Comparison of ENCODE assay signal across 18 cellular contexts in the genomic region with DNA sequence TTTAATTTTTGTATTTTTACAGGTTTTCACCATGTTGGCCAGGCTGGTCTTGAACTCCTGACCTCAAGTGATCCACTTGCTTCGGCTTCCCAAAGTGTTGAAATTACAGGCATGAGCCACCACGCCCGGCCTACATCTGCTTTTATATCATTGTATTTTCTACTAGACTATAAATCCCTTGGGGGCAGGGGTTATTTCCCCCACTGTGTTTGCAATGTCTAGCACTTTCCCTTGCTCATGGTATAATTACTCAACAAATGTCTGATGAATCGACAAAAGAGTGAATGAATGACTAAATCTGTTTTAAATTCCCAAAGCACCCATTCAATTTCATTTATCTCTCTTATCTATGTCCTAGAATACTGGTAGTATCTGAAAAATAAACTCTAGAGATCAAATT.
DNase-seq lines count a peak whose midpoint lies in the region; ATAC-seq and TF ChIP-seq lines count a peak whose summit lies in the region.
"Had no signal": no experiment of that assay in that cellular context is flagged by ENCODE, and none has a peak within 500 bp of the region (broad histone marks: within the 10 kb centered on the region; RNA-seq: fewer than 3 reads in every experiment).

No MANE protein-coding gene starts in this region.

- TF ChIP-seq CTCF in left ventricle myocardium inferior (IDR thresholded peaks at IDR 0.05; ENCODE audit: borderline replicate concordance) (no peak), fibroblast of mammary gland (conservative IDR thresholded peaks at IDR 0.05; ENCODE audit: control insufficient read depth, insufficient read depth, low read depth, low read length) (no peak)

- H3K4me1 Mint-ChIP-seq in activated T-cell treated with anti-CD3 and anti-CD28 coated beads, Interleukin-2, amount 50 U/mL, for 24 hours (ENCODE audit: low read depth) = no peaks in the 10 kb centered on the region
- H3K4me1 Mint-ChIP-seq: GM23338 had no signal

- no peaks in the 10 kb centered on the region for H3K36me3 ChIP-seq in left ventricle myocardium inferior

- H3K36me3 Mint-ChIP-seq in activated T-cell treated with anti-CD3 and anti-CD28 coated beads, Interleukin-2, amount 50 U/mL, for 24 hours (ENCODE audit: low read depth) = no peaks in the 10 kb centered on the region

- peaks cover 20% of the 10 kb centered on the region for H3K9me3 ChIP-seq in left ventricle myocardium inferior (replicated peaks)

- H3K4me3 Mint-ChIP-seq in activated T-cell treated with anti-CD3 and anti-CD28 coated beads, Interleukin-2, amount 50 U/mL, for 24 hours = no peak overlapping the region
- H3K4me3 Mint-ChIP-seq: CD4-positive, alpha-beta T cell; GM23338; HFFc6 had no signal

- H3K4me3 ChIP-seq in left ventricle myocardium inferior = no peak overlapping the region
- H3K4me3 ChIP-seq in fibroblast of mammary gland (ENCODE audit: control insufficient read depth, low read depth, low read length) = no peak overlapping the region
- H3K4me3 ChIP-seq: GM23338 had no signal

- no peak for DNase-seq in left ventricle myocardium superior
- no peak for DNase-seq in left ventricle myocardium inferior
- peak; percentile 52 for DNase-seq in NCI-H69 (lab: John Stamatoyannopoulos, UW)
- peak; percentile 54 for DNase-seq in fibroblast of mammary gland (ENCODE audit: low read depth)
- DNase-seq in activated T-cell treated with anti-CD3 and anti-CD28 coated beads, Interleukin-2, amount 50 U/mL, for 24 hours = no peak
- DNase-seq in foreskin melanocyte = no peak
- DNase-seq in stimulated activated naive CD4-positive, alpha-beta T cell treated with Interleukin-2 at 50 U/mL for 16 hours (lab: John Stamatoyannopoulos, UW) = no peak
- DNase-seq: AML-193; Caco-2; CD4-positive, alpha-beta T cell; DMS79; GF-D8; H7 had no signal

- no peak overlapping the region for H3K27ac Mint-ChIP-seq in activated T-cell treated with anti-CD3 and anti-CD28 coated beads, Interleukin-2, amount 50 U/mL, for 24 hours
- H3K27ac Mint-ChIP-seq: CD4-positive, alpha-beta T cell; GM23338 had no signal

- H3K27me3 Mint-ChIP-seq in activated T-cell treated with anti-CD3 and anti-CD28 coated beads, Interleukin-2, amount 50 U/mL, for 24 hours = no peaks in the 10 kb centered on the region
- H3K27me3 Mint-ChIP-seq: CD4-positive, alpha-beta T cell had no signal

- ATAC-seq in left ventricle myocardium superior = peak; percentile 21
- ATAC-seq: GM23338, HCT116 had no signal

- no peaks in the 10 kb centered on the region for H3K9me3 Mint-ChIP-seq in activated T-cell treated with anti-CD3 and anti-CD28 coated beads, Interleukin-2, amount 50 U/mL, for 24 hours
- H3K9me3 Mint-ChIP-seq: CD4-positive, alpha-beta T cell; GM23338; HFFc6 had no signal

- intact Hi-C loops in left ventricle myocardium superior (cut with micrococcal nuclease) = no loop called here
- intact Hi-C loops in left ventricle myocardium inferior (cut with micrococcal nuclease) = no loop called here

- H3K4me1 ChIP-seq in left ventricle myocardium inferior = no peaks in the 10 kb centered on the region

- no peaks in the 10 kb centered on the region for H3K27me3 ChIP-seq in left ventricle myocardium inferior (ENCODE audit: low read depth)

- no peak overlapping the region for H3K27ac ChIP-seq in left ventricle myocardium inferior (replicated peaks)
- H3K27ac ChIP-seq: C4-2B, HL-60 had no signal

Comparison
In these comparisons a context has a peak if more than half of its experiments do, and no peak if none do; other contexts are left out.
1. DNase-seq: peak in NCI-H69 (single experiment) and fibroblast of mammary gland (single experiment); none in left ventricle myocardium superior (single experiment), left ventricle myocardium inferior (single experiment), activated T-cell treated with anti-CD3 and anti-CD28 coated beads, Interleukin-2, amount 50 U/mL, for 24 hours (single experiment), foreskin melanocyte (single experiment) and stimulated activated naive CD4-positive, alpha-beta T cell treated with Interleukin-2 at 50 U/mL for 16 hours (single experiment).